Comparison of ENCODE assay signal across 9 cellular contexts in the genomic region with DNA sequence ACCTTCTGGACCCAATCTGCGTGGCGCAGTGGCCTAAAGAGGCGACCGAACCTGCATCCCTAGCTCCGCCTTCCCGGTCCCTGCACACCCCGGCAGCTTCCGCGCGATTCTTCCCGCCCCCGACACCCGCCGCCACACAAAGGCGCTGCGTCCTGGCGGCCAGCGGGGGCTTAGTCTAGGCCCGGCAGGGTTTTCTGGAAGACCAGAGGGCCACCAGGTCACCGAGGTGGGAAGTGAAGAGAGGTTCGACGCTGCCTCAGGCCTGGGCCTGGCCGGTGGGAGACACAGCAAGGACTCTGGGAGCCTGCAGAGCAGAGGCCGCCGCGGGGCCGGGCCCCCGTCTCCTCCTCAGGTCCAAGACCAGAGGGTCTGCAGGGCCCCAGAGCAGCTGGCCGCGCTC.
A peak's percentile ranks its signal among the peaks of the same experiment; 100 is the strongest.
DNase-seq lines count a peak whose midpoint lies in the region; FAIRE-seq and TF ChIP-seq lines count a peak whose summit lies in the region.
"Had no signal": no experiment of that assay in that cellular context is flagged by ENCODE, and none has a peak within 500 bp of the region (broad histone marks: within the 10 kb centered on the region; RNA-seq: fewer than 3 reads in every experiment).

No MANE protein-coding gene starts in this region.

- peaks cover 0 to 5% (median 2%) of the 10 kb centered on the region in 5 donors for H3K9me3 Mint-ChIP-seq in CD8-positive, alpha-beta memory T cell
- no peaks in the 10 kb centered on the region for H3K9me3 Mint-ChIP-seq in activated naive CD4-positive, alpha-beta T cell treated with anti-CD3 and anti-CD28 coated beads, Interleukin-2, amount 10 ng/mL, durations not matched to agents 7 days and 5 days

- CTCF ChIA-PET in CD8-positive, alpha-beta memory T cell (lab: Charles Lee): interaction anchor here (1.5 to 9.3 kb wide), 3 partner anchors 15 to 138 kb away, joined by 6 to 53 read pairs (median 6); no protein-coding TSS in a partner anchor
- CTCF ChIA-PET in activated naive CD4-positive, alpha-beta T cell treated with anti-CD3 and anti-CD28 coated beads, Interleukin-2, amount 10 ng/mL, durations not matched to agents 7 days and 5 days (lab: Charles Lee): interaction anchor here (0.7 to 1.3 kb wide), 2 partner anchors 15 kb away, joined by 3 to 6 read pairs; no protein-coding TSS in a partner anchor

- H3K27me3 Mint-ChIP-seq in CD8-positive, alpha-beta memory T cell: peaks cover 0 to 12% of the 10 kb centered on the region in 2 donors
- peaks cover 12% of the 10 kb centered on the region for H3K27me3 Mint-ChIP-seq in activated naive CD4-positive, alpha-beta T cell treated with anti-CD3 and anti-CD28 coated beads, Interleukin-2, amount 10 ng/mL, durations not matched to agents 7 days and 5 days

- H3K4me1 Mint-ChIP-seq in CD8-positive, alpha-beta memory T cell: peaks cover 26 to 41% (median 32%) of the 10 kb centered on the region in 3 donors
- H3K4me1 Mint-ChIP-seq in activated naive CD4-positive, alpha-beta T cell treated with anti-CD3 and anti-CD28 coated beads, Interleukin-2, amount 10 ng/mL, durations not matched to agents 7 days and 5 days: peaks cover 49% of the 10 kb centered on the region

- peak overlapping the region; percentile 52 for H3K4me3 ChIP-seq in CD8-positive, alpha-beta memory T cell (ENCODE audit: low read length)
- H3K4me3 ChIP-seq in kidney (ENCODE audit: low read length in 2 of 2): peak overlapping the region in 1 of 2 donors; percentile 47
- H3K4me3 ChIP-seq: cardiac muscle cell had no signal

- no peak for FAIRE-seq in kidney (lab: Jason Lieb, UNC)
- FAIRE-seq in frontal cortex (lab: Jason Lieb, UNC): no peak

- no peaks in the 10 kb centered on the region for H3K27me3 ChIP-seq in CD8-positive, alpha-beta memory T cell (ENCODE audit: insufficient read depth, low read length, poor library complexity, severe bottlenecking)
- H3K27me3 ChIP-seq: cardiac muscle cell had no signal

- no peaks in the 10 kb centered on the region for H3K36me3 ChIP-seq in CD8-positive, alpha-beta memory T cell (ENCODE audit: insufficient read depth, low read length)
- no peaks in the 10 kb centered on the region for H3K36me3 ChIP-seq in kidney (ENCODE audit: control insufficient read depth in 1 of 2, insufficient read depth in 2 of 2, low read length in 2 of 2)
- H3K36me3 ChIP-seq: cardiac muscle cell had no signal

- no peak for TF ChIP-seq CTCF in kidney (IDR thresholded peaks at IDR 0.05; ENCODE audit: borderline replicate concordance, extremely low read depth, insufficient read depth)

- peaks cover 0 to 7% (median 0%) of the 10 kb centered on the region in 3 donors for H3K36me3 Mint-ChIP-seq in CD8-positive, alpha-beta memory T cell
- H3K36me3 Mint-ChIP-seq in activated naive CD4-positive, alpha-beta T cell treated with anti-CD3 and anti-CD28 coated beads, Interleukin-2, amount 10 ng/mL, durations not matched to agents 7 days and 5 days: no peaks in the 10 kb centered on the region

- POLR2A ChIA-PET in CD8-positive, alpha-beta memory T cell (lab: Charles Lee): interaction anchor here (0.5 to 0.6 kb wide), 2 partner anchors 123 to 1490 kb away, joined by 3 to 4 read pairs; no protein-coding TSS in a partner anchor

- H3K4me1 ChIP-seq in CD8-positive, alpha-beta memory T cell (ENCODE audit: insufficient read depth, low read length): peaks cover 19% of the 10 kb centered on the region
- no peaks in the 10 kb centered on the region for H3K4me1 ChIP-seq in kidney (ENCODE audit: control insufficient read depth in 1 of 2, insufficient read depth in 1 of 2, low read depth in 1 of 2, low read length in 2 of 2)

- peak overlapping the region; percentile 79 to 87 (median 82) for H3K4me3 Mint-ChIP-seq in CD8-positive, alpha-beta memory T cell
- peak overlapping the region; percentile 78 for H3K4me3 Mint-ChIP-seq in activated naive CD4-positive, alpha-beta T cell treated with anti-CD3 and anti-CD28 coated beads, Interleukin-2, amount 10 ng/mL, durations not matched to agents 7 days and 5 days

- peak overlapping the region in 1 of 2 donors; percentile 44 for H3K9ac ChIP-seq in kidney (ENCODE audit: low read length in 2 of 2)

- peak; percentile 29 to 65 (median 34) for DNase-seq in CD8-positive, alpha-beta memory T cell
- DNase-seq in MV-4-11 (lab: John Stamatoyannopoulos, UW): peak; percentile 17
- DNase-seq in activated naive CD4-positive, alpha-beta T cell treated with anti-CD3 and anti-CD28 coated beads, Interleukin-2, amount 10 ng/mL, durations not matched to agents 7 days and 5 days: peak; percentile 70
- DNase-seq in kidney: peak; percentile 81
- peak; percentile 72 for DNase-seq in stimulated activated CD8-positive, alpha-beta memory T cell treated with anti-CD3 and anti-CD28 coated beads, Interleukin-4, amount 100 ng/mL, for 48 hours
- no peak for DNase-seq in NCI-H345 treated with DMSO at 0.1 percent for 48 hours (lab: John Stamatoyannopoulos, UW; ENCODE audit: unreplicated experiment)
- DNase-seq in frontal cortex (ENCODE audit: low spot score in 2 of 2): no peak
- no peak for DNase-seq in SW 1271 (lab: John Stamatoyannopoulos, UW)

- intact Hi-C loops in kidney (cut with DNase I): no loop called here

- H3K27ac ChIP-seq in CD8-positive, alpha-beta memory T cell (ENCODE audit: low read depth, low read length): no peak overlapping the region
- H3K27ac ChIP-seq in kidney (ENCODE audit: low read depth in 2 of 2, low read length in 2 of 2): no peak overlapping the region
- H3K27ac ChIP-seq: cardiac muscle cell had no signal

- peak overlapping the region in 6 of 8 donors; percentile 40 to 82 (median 66) for H3K27ac Mint-ChIP-seq in CD8-positive, alpha-beta memory T cell
- H3K27ac Mint-ChIP-seq in activated naive CD4-positive, alpha-beta T cell treated with anti-CD3 and anti-CD28 coated beads, Interleukin-2, amount 10 ng/mL, durations not matched to agents 7 days and 5 days: peak overlapping the region; percentile 16

- H3K9me3 ChIP-seq in CD8-positive, alpha-beta memory T cell (ENCODE audit: low read length): no peaks in the 10 kb centered on the region
- no peaks in the 10 kb centered on the region for H3K9me3 ChIP-seq in kidney (ENCODE audit: control insufficient read depth in 1 of 2, low read length in 2 of 2)

Comparison
In these comparisons a context has a peak if more than half of its experiments do, and no peak if none do; other contexts are left out.
1. DNase-seq: peak in CD8-positive, alpha-beta memory T cell (5 of 5), MV-4-11 (single experiment), activated naive CD4-positive, alpha-beta T cell treated with anti-CD3 and anti-CD28 coated beads, Interleukin-2, amount 10 ng/mL, durations not matched to agents 7 days and 5 days (single experiment), kidney (single experiment) and stimulated activated CD8-positive, alpha-beta memory T cell treated with anti-CD3 and anti-CD28 coated beads, Interleukin-4, amount 100 ng/mL, for 48 hours (single experiment); none in NCI-H345 treated with DMSO at 0.1 percent for 48 hours (single experiment), frontal cortex (0 of 2) and SW 1271 (0 of 2).